In genomic region chr14:23186913-23187654, GRCh38 we compare ENCODE assay signal across 9 cellular contexts. TPM values are rescaled to one million over a fixed set of nuclear protein-coding genes. Genes with fewer than 3 reads are reported as not detected.
DNase-seq lines count a peak whose midpoint lies in the region; ATAC-seq, FAIRE-seq and TF ChIP-seq lines count a peak whose summit lies in the region.
"Had no signal": no experiment of that assay in that cellular context is flagged by ENCODE, and none has a peak within 500 bp of the region (broad histone marks: within the 10 kb centered on the region; RNA-seq: fewer than 3 reads in every experiment).

No MANE protein-coding gene starts in this region.

- H3K9me3 ChIP-seq in body of pancreas (no peaks in the 10 kb centered on the region), keratinocyte (ENCODE audit: control insufficient read depth, low read depth, low read length) (no peaks in the 10 kb centered on the region), thyroid gland (no peaks in the 10 kb centered on the region)
- H3K9me3 ChIP-seq: SJSA1 had no signal

- H3K79me2 ChIP-seq in keratinocyte (ENCODE audit: control insufficient read depth, insufficient read depth, low read length) = no peaks in the 10 kb centered on the region

- no peak overlapping the region for H3K9ac ChIP-seq in keratinocyte (ENCODE audit: control insufficient read depth, extremely low read depth, insufficient read depth, low read length)

- H3K9me1 ChIP-seq in keratinocyte (ENCODE audit: control insufficient read depth, extremely low read depth, insufficient read depth, low read length) = no peaks in the 10 kb centered on the region

- DNase-seq in CMK (ENCODE audit: low read depth) (peak; percentile 9), H7 (peak; percentile 38), NCI-H748 (lab: John Stamatoyannopoulos, UW; ENCODE audit: unreplicated experiment) (peak; percentile 52), body of pancreas (peak; percentile 65 to 82 (median 68)), keratinocyte (ENCODE audit: low read depth, low spot score) (no peak), thyroid gland (peak; percentile 52 to 56), OCI-M2 (lab: John Stamatoyannopoulos, UW; ENCODE audit: unreplicated experiment) (no peak)
- DNase-seq in stimulated activated CD4-positive, alpha-beta T cell treated with anti-CD3 and anti-CD28 coated beads, Interleukin-12 subunit alpha, Interleukin-12 subunit beta, amount 100 ng/mL, for 4 hours = no peak

- TF ChIP-seq POLR2A in body of pancreas (IDR thresholded peaks at IDR 0.05) (no peak), thyroid gland (IDR thresholded peaks at IDR 0.05) (no peak)

- no peak overlapping the region for H2AFZ ChIP-seq in keratinocyte (ENCODE audit: control insufficient read depth, low read length)

- no peak for FAIRE-seq in keratinocyte (lab: Jason Lieb, UNC)

- H3K36me3 ChIP-seq in H7 (replicated peaks; ENCODE audit: control insufficient read depth, insufficient read depth, low read length) (no peaks in the 10 kb centered on the region), body of pancreas (replicated peaks in 1 of 2; ENCODE audit: insufficient read depth in 1 of 2, low read depth in 2 of 2) (no peaks in the 10 kb centered on the region), keratinocyte (ENCODE audit: control insufficient read depth in 2 of 2, extremely low read depth in 1 of 2, insufficient read depth in 2 of 2, low read length in 2 of 2) (no peaks in the 10 kb centered on the region), thyroid gland (no peaks in the 10 kb centered on the region)
- H3K36me3 ChIP-seq: SJSA1 had no signal

- intact Hi-C loops in body of pancreas (cut with DNase I) = loop anchor here (5.0 kb wide), 1 partner anchor 70 kb away; the partner anchor contains the start of gene CEBPE
- intact Hi-C loops in thyroid gland (cut with DNase I) = loop anchor here (5.0 kb wide), 1 partner anchor 110 kb away; no protein-coding TSS in a partner anchor

- H4K20me1 ChIP-seq in keratinocyte (ENCODE audit: control insufficient read depth, extremely low read depth, insufficient read depth, low read length) = no peaks in the 10 kb centered on the region

- H3K4me3 ChIP-seq in H7 (ENCODE audit: insufficient read depth, low read depth, low read length) (no peak overlapping the region), body of pancreas (no peak overlapping the region), keratinocyte (ENCODE audit: control insufficient read depth in 2 of 3, extremely low read depth in 1 of 3, insufficient read depth in 2 of 3, low read depth in 1 of 3, low read length in 3 of 3) (no peak overlapping the region), thyroid gland (replicated peaks in 1 of 3) (no peak overlapping the region)
- H3K4me3 ChIP-seq: SJSA1 had no signal

- dilution Hi-C loops in keratinocyte (cut with MboI; ENCODE audit: extremely low pct_ligation_motif_present, low sequenced_read_pairs) = no loop called here

- peak; percentile 77 for ATAC-seq in body of pancreas

- no peaks in the 10 kb centered on the region for H3K27me3 ChIP-seq in H7 (ENCODE audit: control insufficient read depth, insufficient read depth, low read length)
- H3K27me3 ChIP-seq in body of pancreas = no peaks in the 10 kb centered on the region
- H3K27me3 ChIP-seq in keratinocyte (ENCODE audit: control insufficient read depth, extremely low read depth, insufficient read depth, low read length) = no peaks in the 10 kb centered on the region
- H3K27me3 ChIP-seq in thyroid gland = no peaks in the 10 kb centered on the region

- TF ChIP-seq CTCF in body of pancreas (IDR thresholded peaks at IDR 0.05) = peak; percentile 62 to 96 (median 93)
- TF ChIP-seq CTCF in keratinocyte (optimal IDR thresholded peaks at IDR 0.05 in 1 of 3, IDR thresholded peaks at IDR 0.05 in 1 of 3, conservative IDR thresholded peaks at IDR 0.05 in 1 of 3; ENCODE audit: extremely low read depth in 1 of 3, insufficient read depth in 2 of 3, low read length in 3 of 3) = peak; percentile 76 to 88 (median 79)
- peak; percentile 49 to 99 (median 82) for TF ChIP-seq CTCF in thyroid gland (IDR thresholded peaks at IDR 0.05)

- H3K4me1 ChIP-seq in body of pancreas = peaks cover 4% of the 10 kb centered on the region
- H3K4me1 ChIP-seq in keratinocyte (ENCODE audit: control insufficient read depth, extremely low read depth, insufficient read depth, low read length) = peaks cover 15% of the 10 kb centered on the region
- H3K4me1 ChIP-seq in thyroid gland = peaks cover 0 to 4% of the 10 kb centered on the region in 2 donors

- H3K27ac ChIP-seq in body of pancreas = no peak overlapping the region
- no peak overlapping the region for H3K27ac ChIP-seq in keratinocyte (ENCODE audit: control insufficient read depth, insufficient read depth, low read length)
- no peak overlapping the region for H3K27ac ChIP-seq in thyroid gland
- H3K27ac ChIP-seq: SJSA1 had no signal

- no peak overlapping the region for H3K4me2 ChIP-seq in keratinocyte (ENCODE audit: control insufficient read depth, extremely low read depth, insufficient read depth, low read depth, low read length)

- 35 to 40% methylated on average over 11 to 12 of the region's 12 CpGs for WGBS in body of pancreas, 2 donors
- WGBS in thyroid gland, 2 donors = 45 to 49% methylated on average over 12 of the region's 12 CpGs

RNA-seq across cellular contexts. Expression of gene SLC7A8, which starts 3.6 kb away (rescaled TPM):
- 66.7 and 79.1 TPM in 2 replicates for total RNA-seq in H7 (2014; rRNA removed; shearing (Covaris generic))
- total RNA-seq in body of pancreas (10 to 100 TPM; 17.8 to 18.2 TPM), thyroid gland (10 to 100 TPM; 44.2 to 79.4 (median 53.1) TPM)
- 28.4 to 32.8 TPM (median 29.1 TPM) in 3 replicates for polyA plus RNA-seq in keratinocyte
- polyA plus RNA-seq in keratinocyte (2011; ENCODE audit: low read depth) = 5.9 TPM
- 15.2 and 18.2 TPM in 2 replicates for polyA plus RNA-seq in keratinocyte (2011; cell fraction: cytosol; rRNA removed)
- 39.0 and 59.9 TPM in 2 replicates for polyA plus RNA-seq in keratinocyte (2011; cell fraction: nucleus; rRNA removed)
- 17.7 and 37.9 TPM in 2 replicates for polyA plus RNA-seq in keratinocyte (2012; ENCODE audit: low replicate concordance)
- polyA minus RNA-seq in keratinocyte = 49.8 to 132 TPM (median 73.3 TPM) in 3 replicates
- polyA minus RNA-seq in keratinocyte (2011; cell fraction: cytosol; rRNA and poly(A)+ RNA removed) = 24.4 TPM
- polyA minus RNA-seq in keratinocyte (2011; cell fraction: nucleus; rRNA and poly(A)+ RNA removed) = 45.4 and 70.3 TPM in 2 replicates

RNA-seq across cellular contexts. Expression of gene RNF212B, which starts 50.7 kb away (rescaled TPM):
- total RNA-seq in H7 (2014; rRNA removed; shearing (Covaris generic)) = 0.24 TPM in 1 of 2 replicates, not detected in the other
- total RNA-seq in body of pancreas (not detected), thyroid gland (under 1 TPM in 1 of 4 donors, not detected in 3; 0.40 TPM)
- not detected in 3 replicates for polyA plus RNA-seq in keratinocyte
- not detected for polyA plus RNA-seq in keratinocyte (2011; ENCODE audit: low read depth)
- polyA plus RNA-seq in keratinocyte (2011; cell fraction: cytosol; rRNA removed) = not detected in 2 replicates
- not detected in 2 replicates for polyA plus RNA-seq in keratinocyte (2011; cell fraction: nucleus; rRNA removed)
- polyA plus RNA-seq in keratinocyte (2012; ENCODE audit: low replicate concordance) = not detected in 2 replicates
- not detected in 3 replicates for polyA minus RNA-seq in keratinocyte
- not detected for polyA minus RNA-seq in keratinocyte (2011; cell fraction: cytosol; rRNA and poly(A)+ RNA removed)
- polyA minus RNA-seq in keratinocyte (2011; cell fraction: nucleus; rRNA and poly(A)+ RNA removed) = not detected in 2 replicates
- total RNA-seq: SJSA1 had no signal

Comparison
In these comparisons a context has a peak if more than half of its experiments do, and no peak if none do; other contexts are left out.
1. DNase-seq: peak in CMK (single experiment), H7 (single experiment), NCI-H748 (single experiment), body of pancreas (4 of 4) and thyroid gland (2 of 2); none in keratinocyte (single experiment), OCI-M2 (single experiment) and stimulated activated CD4-positive, alpha-beta T cell treated with anti-CD3 and anti-CD28 coated beads, Interleukin-12 subunit alpha, Interleukin-12 subunit beta, amount 100 ng/mL, for 4 hours (single experiment).
2. Peak in every context shown above with its lines, with median percentiles within 50 percentile points of each other: CTCF ChIP-seq.